8 cellular contexts compared by ENCODE assay signal in the genomic region with DNA sequence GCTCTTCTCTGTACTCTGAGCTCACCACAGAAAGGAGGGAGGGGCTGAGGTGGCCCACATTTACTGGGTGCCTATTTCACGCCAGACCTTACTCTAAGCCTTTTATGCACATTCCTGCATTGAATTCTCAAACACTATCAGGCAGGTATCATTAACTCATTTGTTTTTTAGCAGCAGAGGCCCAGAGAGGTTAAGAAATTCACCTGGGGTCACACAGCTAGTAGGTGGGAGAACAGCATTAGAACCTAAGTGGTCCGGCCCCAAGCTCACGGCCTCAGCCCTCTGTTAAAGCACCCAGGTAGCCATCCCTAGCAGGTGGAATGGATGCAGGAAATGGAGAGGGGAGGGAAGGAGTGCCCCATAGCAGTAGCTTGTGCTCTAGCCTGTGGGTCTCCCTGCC.
"Had no signal": no experiment of that assay in that cellular context is flagged by ENCODE, and none has a peak within 500 bp of the region (broad histone marks: within the 10 kb centered on the region; RNA-seq: fewer than 3 reads in every experiment).

No MANE protein-coding gene starts in this region.

- FAIRE-seq: HTR-8/SVneo had no signal

- H3K4me3 Mint-ChIP-seq: GM23338 had no signal

- ATAC-seq: GM23338, HCT116 had no signal

- DNase-seq: H7, IMR-90, KBM-7 had no signal

- H3K4me2 ChIP-seq: GM23338, KMS-11 had no signal

- H3K27ac ChIP-seq: KMS-11 had no signal

- H3K27ac Mint-ChIP-seq: GM23338 had no signal

- H3K4me3 ChIP-seq: GM23338, HAP-1 had no signal

- H2AFZ ChIP-seq: GM23338 had no signal

- H3K9ac ChIP-seq: KMS-11 had no signal

- H3K9me3 ChIP-seq: HAP-1 had no signal

- H3K4me1 ChIP-seq: HAP-1 had no signal

- H3K36me3 ChIP-seq: HAP-1 had no signal

- H3K9me3 Mint-ChIP-seq: GM23338 had no signal
